Comparison of ENCODE assay signal across 14 cellular contexts in genomic region chr18:48838166-48838775, GRCh38.
DNase-seq lines count a peak whose midpoint lies in the region; ATAC-seq and TF ChIP-seq lines count a peak whose summit lies in the region.
"Had no signal": no experiment of that assay in that cellular context is flagged by ENCODE, and none has a peak within 500 bp of the region (broad histone marks: within the 10 kb centered on the region; RNA-seq: fewer than 3 reads in every experiment).

No MANE protein-coding gene starts in this region.

- TF ChIP-seq CTCF in fibroblast of the aortic adventitia (IDR thresholded peaks at IDR 0.05; ENCODE audit: insufficient read depth, low read length), result no peak
- no peak for TF ChIP-seq CTCF in gastrocnemius medialis (IDR thresholded peaks at IDR 0.05 in 4 of 5, conservative IDR thresholded peaks at IDR 0.05 in 1 of 5)

- no peak for ATAC-seq in activated CD8-positive, alpha-beta T cell treated with anti-CD3 and anti-CD28 coated beads, Interleukin-2, amount 10 ng/mL, durations not matched to agents 7 days and 5 days
- no peak for ATAC-seq in gastrocnemius medialis
- ATAC-seq: activated CD4-positive, CD25-positive, alpha-beta regulatory T cell treated with anti-CD3 and anti-CD28 coated beads, Interleukin-2, amount 50 U/mL, for 24 hours had no signal

- H3K9me3 Mint-ChIP-seq in activated CD4-positive, alpha-beta memory T cell treated with anti-CD3 and anti-CD28 coated beads for 36 hours, result no peaks in the 10 kb centered on the region
- H3K9me3 Mint-ChIP-seq in activated CD4-positive, alpha-beta memory T cell treated with anti-CD3 and anti-CD28 coated beads, Interleukin-2, amount 10 ng/mL, durations not matched to agents 7 days and 5 days, result no peaks in the 10 kb centered on the region
- no peaks in the 10 kb centered on the region for H3K9me3 Mint-ChIP-seq in activated CD8-positive, alpha-beta T cell treated with anti-CD3 and anti-CD28 coated beads, Interleukin-2, amount 10 ng/mL, durations not matched to agents 7 days and 5 days (ENCODE audit: insufficient read depth)
- H3K9me3 Mint-ChIP-seq: activated T-helper 1 cell treated with anti-CD3 and anti-CD28 coated beads, Interleukin-12 subunit alpha, Interleukin-12 subunit beta, Interleukin-2, Interleukin-4 antibody, amounts not matched to agents 30 ng/mL and 10 ng/mL and 1 ng/mL, durations not matched to agents 14 hours and 24 hours and 36 hours; naive B cell had no signal

- POLR2A ChIA-PET in activated CD4-positive, alpha-beta memory T cell treated with anti-CD3 and anti-CD28 coated beads for 36 hours (lab: Charles Lee), result no interaction called here
- POLR2A ChIA-PET in activated CD4-positive, alpha-beta memory T cell treated with anti-CD3 and anti-CD28 coated beads, Interleukin-2, amount 10 ng/mL, durations not matched to agents 7 days and 5 days (lab: Charles Lee), result no interaction called here
- POLR2A ChIA-PET in activated CD8-positive, alpha-beta T cell treated with anti-CD3 and anti-CD28 coated beads, Interleukin-2, amount 10 ng/mL, durations not matched to agents 7 days and 5 days (lab: Charles Lee), result no interaction called here

- no peak overlapping the region for H3K4me3 Mint-ChIP-seq in activated CD4-positive, alpha-beta memory T cell treated with anti-CD3 and anti-CD28 coated beads for 36 hours
- no peak overlapping the region for H3K4me3 Mint-ChIP-seq in activated CD4-positive, alpha-beta memory T cell treated with anti-CD3 and anti-CD28 coated beads, Interleukin-2, amount 10 ng/mL, durations not matched to agents 7 days and 5 days
- no peak overlapping the region for H3K4me3 Mint-ChIP-seq in activated CD8-positive, alpha-beta T cell treated with anti-CD3 and anti-CD28 coated beads, Interleukin-2, amount 10 ng/mL, durations not matched to agents 7 days and 5 days
- H3K4me3 Mint-ChIP-seq: activated T-helper 1 cell treated with anti-CD3 and anti-CD28 coated beads, Interleukin-12 subunit alpha, Interleukin-12 subunit beta, Interleukin-2, Interleukin-4 antibody, amounts not matched to agents 30 ng/mL and 10 ng/mL and 1 ng/mL, durations not matched to agents 14 hours and 24 hours and 36 hours; naive B cell had no signal

- H3K36me3 ChIP-seq in subcutaneous abdominal adipose tissue (ENCODE audit: control insufficient read depth in 5 of 5, insufficient read depth in 5 of 5, low read length in 5 of 5) (peaks cover 0 to 14% (median 2%) of the 10 kb centered on the region in 5 donors), gastrocnemius medialis (no peaks in the 10 kb centered on the region)
- H3K36me3 ChIP-seq: colonic mucosa had no signal

- H3K27ac ChIP-seq in subcutaneous abdominal adipose tissue (ENCODE audit: low read depth, low read length) (peak overlapping the region; percentile 84), gastrocnemius medialis (no peak overlapping the region)
- H3K27ac ChIP-seq: colonic mucosa had no signal

- in situ Hi-C loops in G401 (cut with HindIII; ENCODE audit: low sequenced_read_pairs) (no loop called here), gastrocnemius medialis (cut with MboI; ENCODE audit: low sequenced_read_pairs in 4 of 4) (no loop called here)

- CTCF ChIA-PET in activated CD4-positive, alpha-beta memory T cell treated with anti-CD3 and anti-CD28 coated beads for 36 hours (lab: Charles Lee), result no interaction called here
- CTCF ChIA-PET in activated CD4-positive, alpha-beta memory T cell treated with anti-CD3 and anti-CD28 coated beads, Interleukin-2, amount 10 ng/mL, durations not matched to agents 7 days and 5 days (lab: Charles Lee), result no interaction called here
- CTCF ChIA-PET in activated CD8-positive, alpha-beta T cell treated with anti-CD3 and anti-CD28 coated beads, Interleukin-2, amount 10 ng/mL, durations not matched to agents 7 days and 5 days (lab: Charles Lee), result interaction anchor here (1.0 kb wide), 1 partner anchor 11 kb away, joined by 3 read pairs; no protein-coding TSS in a partner anchor

- H3K4me3 ChIP-seq in fibroblast of the aortic adventitia (ENCODE audit: low read depth, low read length) (no peak overlapping the region), subcutaneous abdominal adipose tissue (ENCODE audit: low read depth in 1 of 5, low read length in 5 of 5) (no peak overlapping the region), gastrocnemius medialis (no peak overlapping the region)
- H3K4me3 ChIP-seq: colonic mucosa, skin epidermis had no signal

- peaks cover 91% of the 10 kb centered on the region for H3K4me1 Mint-ChIP-seq in activated CD4-positive, alpha-beta memory T cell treated with anti-CD3 and anti-CD28 coated beads for 36 hours (ENCODE audit: low read depth)
- peaks cover 79% of the 10 kb centered on the region for H3K4me1 Mint-ChIP-seq in activated CD4-positive, alpha-beta memory T cell treated with anti-CD3 and anti-CD28 coated beads, Interleukin-2, amount 10 ng/mL, durations not matched to agents 7 days and 5 days
- peaks cover 87% of the 10 kb centered on the region for H3K4me1 Mint-ChIP-seq in activated CD8-positive, alpha-beta T cell treated with anti-CD3 and anti-CD28 coated beads, Interleukin-2, amount 10 ng/mL, durations not matched to agents 7 days and 5 days (ENCODE audit: low read depth)

- no peaks in the 10 kb centered on the region for H3K36me3 Mint-ChIP-seq in activated CD4-positive, alpha-beta memory T cell treated with anti-CD3 and anti-CD28 coated beads for 36 hours
- peaks cover 2% of the 10 kb centered on the region for H3K36me3 Mint-ChIP-seq in activated CD4-positive, alpha-beta memory T cell treated with anti-CD3 and anti-CD28 coated beads, Interleukin-2, amount 10 ng/mL, durations not matched to agents 7 days and 5 days (ENCODE audit: low read depth)
- H3K36me3 Mint-ChIP-seq in activated CD8-positive, alpha-beta T cell treated with anti-CD3 and anti-CD28 coated beads, Interleukin-2, amount 10 ng/mL, durations not matched to agents 7 days and 5 days (ENCODE audit: low read depth), result no peaks in the 10 kb centered on the region
- H3K36me3 Mint-ChIP-seq: naive B cell had no signal

- no peaks in the 10 kb centered on the region for H3K27me3 ChIP-seq in subcutaneous abdominal adipose tissue (ENCODE audit: control insufficient read depth in 5 of 5, insufficient read depth in 4 of 5, low read length in 5 of 5)
- no peaks in the 10 kb centered on the region for H3K27me3 ChIP-seq in gastrocnemius medialis
- H3K27me3 ChIP-seq: colonic mucosa had no signal

- intact Hi-C loops in activated CD4-positive, alpha-beta memory T cell treated with anti-CD3 and anti-CD28 coated beads for 36 hours (cut with micrococcal nuclease), result loop anchor here (10.0 kb wide), 1 partner anchor 923 kb away; no protein-coding TSS in a partner anchor
- intact Hi-C loops in gastrocnemius medialis (cut with DNase I; ENCODE audit: low total_unique reads), result no loop called here

- peak overlapping the region; percentile 42 for H3K27ac Mint-ChIP-seq in activated CD4-positive, alpha-beta memory T cell treated with anti-CD3 and anti-CD28 coated beads for 36 hours
- no peak overlapping the region for H3K27ac Mint-ChIP-seq in activated CD4-positive, alpha-beta memory T cell treated with anti-CD3 and anti-CD28 coated beads, Interleukin-2, amount 10 ng/mL, durations not matched to agents 7 days and 5 days
- peak overlapping the region; percentile 83 for H3K27ac Mint-ChIP-seq in activated CD8-positive, alpha-beta T cell treated with anti-CD3 and anti-CD28 coated beads, Interleukin-2, amount 10 ng/mL, durations not matched to agents 7 days and 5 days

- H3K4me1 ChIP-seq in subcutaneous abdominal adipose tissue (ENCODE audit: control insufficient read depth in 5 of 5, insufficient read depth in 5 of 5, low read length in 5 of 5) (peaks cover 8 to 72% (median 69%) of the 10 kb centered on the region in 5 donors), gastrocnemius medialis (peaks cover 12 to 32% of the 10 kb centered on the region in 2 donors)

- peak overlapping the region in 1 of 5 donors; percentile 37 for H3K9ac ChIP-seq in subcutaneous abdominal adipose tissue (ENCODE audit: low read length in 5 of 5)

- no peaks in the 10 kb centered on the region for H3K9me3 ChIP-seq in subcutaneous abdominal adipose tissue (ENCODE audit: control insufficient read depth in 5 of 5, low read length in 5 of 5)
- no peaks in the 10 kb centered on the region for H3K9me3 ChIP-seq in gastrocnemius medialis
- H3K9me3 ChIP-seq: colonic mucosa had no signal

- TF ChIP-seq POLR2A in gastrocnemius medialis (IDR thresholded peaks at IDR 0.05), result no peak

- no peaks in the 10 kb centered on the region for H3K27me3 Mint-ChIP-seq in activated CD4-positive, alpha-beta memory T cell treated with anti-CD3 and anti-CD28 coated beads for 36 hours
- no peaks in the 10 kb centered on the region for H3K27me3 Mint-ChIP-seq in activated CD4-positive, alpha-beta memory T cell treated with anti-CD3 and anti-CD28 coated beads, Interleukin-2, amount 10 ng/mL, durations not matched to agents 7 days and 5 days
- no peaks in the 10 kb centered on the region for H3K27me3 Mint-ChIP-seq in activated CD8-positive, alpha-beta T cell treated with anti-CD3 and anti-CD28 coated beads, Interleukin-2, amount 10 ng/mL, durations not matched to agents 7 days and 5 days (ENCODE audit: low read depth)

- DNase-seq in activated CD4-positive, alpha-beta memory T cell treated with anti-CD3 and anti-CD28 coated beads for 36 hours, result no peak
- no peak for DNase-seq in activated CD4-positive, alpha-beta memory T cell treated with anti-CD3 and anti-CD28 coated beads, Interleukin-2, amount 10 ng/mL, durations not matched to agents 7 days and 5 days
- no peak for DNase-seq in activated CD8-positive, alpha-beta T cell treated with anti-CD3 and anti-CD28 coated beads, Interleukin-2, amount 10 ng/mL, durations not matched to agents 7 days and 5 days
- peak; percentile 27 for DNase-seq in fibroblast of the aortic adventitia (ENCODE audit: low read depth)
- DNase-seq in G401 (ENCODE audit: low spot score), result no peak
- no peak for DNase-seq in gastrocnemius medialis
- no peak for DNase-seq in activated CD4-positive, alpha-beta T cell treated with anti-CD3 and anti-CD28 coated beads, Interleukin-2, amount 50 U/mL, for 1 hour
- DNase-seq: colonic mucosa, naive B cell, NCI-H2081 treated with DMSO at 0.1 percent for 48 hours had no signal
